Comparison of ENCODE assay signal across 12 cellular contexts in the genomic region with DNA sequence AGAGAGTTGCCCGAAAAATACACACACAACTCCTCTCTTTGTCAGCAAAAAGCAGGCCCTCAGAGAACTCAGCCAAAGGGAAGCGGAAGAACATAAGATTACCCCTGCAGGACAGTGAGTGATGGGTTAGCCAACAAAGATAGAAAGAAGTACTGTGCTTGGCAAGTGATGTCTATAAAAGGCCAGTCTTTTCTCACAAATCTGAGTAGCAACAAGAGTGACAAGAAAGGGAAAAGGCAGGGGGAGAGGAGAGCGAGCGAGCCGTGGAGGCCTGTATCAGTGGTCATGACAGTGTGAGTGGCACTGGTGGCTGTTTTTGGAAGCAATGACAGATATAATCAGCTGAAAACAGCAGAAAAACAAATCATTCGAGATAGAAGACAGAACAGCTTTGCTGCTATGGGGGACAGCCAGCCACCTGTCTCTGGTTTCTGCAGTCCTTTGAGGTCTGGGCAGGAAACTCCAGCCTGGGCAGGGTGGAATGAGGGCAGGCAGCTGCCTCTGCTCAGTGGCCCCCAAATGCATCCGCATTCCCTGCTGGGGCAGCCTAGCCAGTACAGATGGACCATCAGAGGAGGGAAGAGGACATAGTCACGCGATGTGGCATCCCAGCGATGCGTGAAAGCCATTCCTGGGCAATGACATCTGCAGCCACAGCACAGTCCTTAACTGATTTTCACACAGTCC.
DNase-seq lines count a peak whose midpoint lies in the region; ATAC-seq and TF ChIP-seq lines count a peak whose summit lies in the region.
"Had no signal": no experiment of that assay in that cellular context is flagged by ENCODE, and none has a peak within 500 bp of the region (broad histone marks: within the 10 kb centered on the region; RNA-seq: fewer than 3 reads in every experiment).

No MANE protein-coding gene starts in this region.

- WGBS in SK-N-SH (ENCODE audit: low lambda C conversion rate): 55% methylated on average over 11 of the region's 11 CpGs
- WGBS in right cardiac atrium: 53% methylated on average over 11 of the region's 11 CpGs
- WGBS in esophagus muscularis mucosa: 74% methylated on average over 10 of the region's 11 CpGs

- in situ Hi-C loops in gastrocnemius medialis (cut with MboI; ENCODE audit: low sequenced_read_pairs in 4 of 4): no loop called here

- H3K27me3 Mint-ChIP-seq in natural killer cell (ENCODE audit: low read depth in 2 of 2): peaks cover 0 to 2% of the 10 kb centered on the region in 2 donors
- H3K27me3 Mint-ChIP-seq in type B pancreatic cell: peaks cover 3% of the 10 kb centered on the region
- H3K27me3 Mint-ChIP-seq: activated B cell treated with CpG ODN at 0.5 μM for 24 hours; activated T-cell treated with anti-CD3 and anti-CD28 coated beads, Interleukin-2, amount 50 U/mL, for 24 hours had no signal

- peak; percentile 13; the same call in 1 of the 2 replicates for TF ChIP-seq RAD21 in SK-N-SH (IDR thresholded peaks at IDR 0.05; ENCODE audit: low read length)

- no peak overlapping the region for H2AFZ ChIP-seq in SK-N-SH (ENCODE audit: low read depth)

- H3F3A ChIP-seq in SK-N-SH (replicated peaks; ENCODE audit: insufficient read depth): peaks cover 11% of the 10 kb centered on the region

- H3K27ac Mint-ChIP-seq in natural killer cell: no peak overlapping the region
- no peak overlapping the region for H3K27ac Mint-ChIP-seq in type B pancreatic cell
- H3K27ac Mint-ChIP-seq: activated B cell treated with CpG ODN at 0.5 μM for 24 hours; activated T-cell treated with anti-CD3 and anti-CD28 coated beads, Interleukin-2, amount 50 U/mL, for 24 hours had no signal

- CTCF ChIA-PET in SK-N-SH (lab: Yijun Ruan, JAX): interaction anchor here (1.0 kb wide), 1 partner anchor 73 kb away, joined by 4 read pairs; no protein-coding TSS in a partner anchor

- no peaks in the 10 kb centered on the region for H3K79me2 ChIP-seq in SK-N-SH (ENCODE audit: insufficient read depth)

- H3K4me3 Mint-ChIP-seq in natural killer cell (no peak overlapping the region), type B pancreatic cell (no peak overlapping the region)
- H3K4me3 Mint-ChIP-seq: activated B cell treated with CpG ODN at 0.5 μM for 24 hours; activated T-cell treated with anti-CD3 and anti-CD28 coated beads, Interleukin-2, amount 50 U/mL, for 24 hours had no signal

- H3K27me3 ChIP-seq in SK-N-SH (ENCODE audit: insufficient read depth): no peaks in the 10 kb centered on the region
- H3K27me3 ChIP-seq in right cardiac atrium (ENCODE audit: control insufficient read depth, insufficient read depth): no peaks in the 10 kb centered on the region
- no peaks in the 10 kb centered on the region for H3K27me3 ChIP-seq in gastrocnemius medialis
- H3K27me3 ChIP-seq in esophagus muscularis mucosa: no peaks in the 10 kb centered on the region
- H3K27me3 ChIP-seq: uterus had no signal

- intact Hi-C loops in right cardiac atrium (cut with DNase I) (no loop called here), gastrocnemius medialis (cut with DNase I; ENCODE audit: low total_unique reads) (no loop called here), esophagus muscularis mucosa (cut with DNase I) (no loop called here), natural killer cell (cut with micrococcal nuclease) (no loop called here)

- ATAC-seq in right cardiac atrium (peak; percentile 65 to 78), gastrocnemius medialis (peak; percentile 33 to 51), natural killer cell (no peak), GM18861 (IDR thresholded peaks at IDR 0.05; ENCODE audit: unreplicated experiment) (no peak)

- no peaks in the 10 kb centered on the region for H3K36me3 Mint-ChIP-seq in natural killer cell
- no peaks in the 10 kb centered on the region for H3K36me3 Mint-ChIP-seq in type B pancreatic cell

- H3K36me3 ChIP-seq in SK-N-SH (replicated peaks in 1 of 2; ENCODE audit: control insufficient read depth in 1 of 2, insufficient read depth in 2 of 2, low read length in 1 of 2) (no peaks in the 10 kb centered on the region), gastrocnemius medialis (no peaks in the 10 kb centered on the region), esophagus muscularis mucosa (no peaks in the 10 kb centered on the region)
- H3K36me3 ChIP-seq: uterus had no signal

- no peak overlapping the region for H3K9ac ChIP-seq in SK-N-SH

- H3K4me3 ChIP-seq in SK-N-SH (ENCODE audit: low read depth in 2 of 2, low read length in 1 of 2): no peak overlapping the region; a peak in 1 of 4 replicates
- no peak overlapping the region for H3K4me3 ChIP-seq in right cardiac atrium (ENCODE audit: low read length)
- H3K4me3 ChIP-seq in gastrocnemius medialis: no peak overlapping the region
- H3K4me3 ChIP-seq in esophagus muscularis mucosa: no peak overlapping the region
- H3K4me3 ChIP-seq: uterus had no signal

- no peaks in the 10 kb centered on the region for H3K9me3 ChIP-seq in SK-N-SH
- no peaks in the 10 kb centered on the region for H3K9me3 ChIP-seq in right cardiac atrium (ENCODE audit: control insufficient read depth, low read length)
- H3K9me3 ChIP-seq in gastrocnemius medialis: no peaks in the 10 kb centered on the region
- H3K9me3 ChIP-seq in esophagus muscularis mucosa: no peaks in the 10 kb centered on the region
- H3K9me3 ChIP-seq: uterus had no signal

- H3K27ac ChIP-seq in SK-N-SH (ENCODE audit: low read depth in 2 of 2, low read length in 1 of 2) (peak overlapping the region; percentile 5 to 84; a peak in 3 of 4 replicates), right cardiac atrium (ENCODE audit: low read length) (no peak overlapping the region), gastrocnemius medialis (peak overlapping the region in 1 of 4 donors; percentile 46), esophagus muscularis mucosa (replicated peaks in 1 of 4) (no peak overlapping the region)

- TF ChIP-seq EP300 in SK-N-SH (IDR thresholded peaks at IDR 0.05; ENCODE audit: borderline replicate concordance in 1 of 2, low read depth in 1 of 2, low read length in 1 of 2) (peak; percentile 7 to 86; a peak in 3 of 4 replicates), esophagus muscularis mucosa (IDR thresholded peaks at IDR 0.05) (no peak)

- TF ChIP-seq POLR2A in gastrocnemius medialis (IDR thresholded peaks at IDR 0.05) (no peak), esophagus muscularis mucosa (IDR thresholded peaks at IDR 0.05; ENCODE audit: low read depth) (no peak)

- H3K9me3 Mint-ChIP-seq in natural killer cell (no peaks in the 10 kb centered on the region), type B pancreatic cell (no peaks in the 10 kb centered on the region)
- H3K9me3 Mint-ChIP-seq: activated B cell treated with CpG ODN at 0.5 μM for 24 hours; activated T-cell treated with anti-CD3 and anti-CD28 coated beads, Interleukin-2, amount 50 U/mL, for 24 hours had no signal

- H3K4me1 Mint-ChIP-seq in natural killer cell (no peaks in the 10 kb centered on the region), type B pancreatic cell (ENCODE audit: unreplicated experiment) (peaks cover 11% of the 10 kb centered on the region)
- H3K4me1 Mint-ChIP-seq: activated B cell treated with CpG ODN at 0.5 μM for 24 hours had no signal

- H3K4me2 ChIP-seq in SK-N-SH: 0 out of 2 replicates have a peak overlapping the region, but pooled peaks have one; percentile 10

- DNase-seq in ELR (ENCODE audit: low read depth) (peak; percentile 15), SK-N-SH (peak; percentile 73), right cardiac atrium (no peak), gastrocnemius medialis (no peak), esophagus muscularis mucosa (ENCODE audit: extremely low spot score) (no peak), natural killer cell (no peak), type B pancreatic cell (ENCODE audit: extremely low spot score, unreplicated experiment) (no peak)
- DNase-seq: activated B cell treated with CpG ODN at 0.5 μM for 24 hours; activated T-cell treated with anti-CD3 and anti-CD28 coated beads, Interleukin-2, amount 50 U/mL, for 24 hours; IMR-90; uterus had no signal

- POLR2A ChIA-PET in SK-N-SH (lab: Yijun Ruan, JAX): interaction anchor here (1.0 kb wide), 2 partner anchors 65 to 75 kb away, joined by 3 to 6 read pairs; a partner anchor contains a TSS

- H3K9me2 ChIP-seq in SK-N-SH: no peaks in the 10 kb centered on the region

- H4K20me1 ChIP-seq in SK-N-SH (ENCODE audit: insufficient read depth): no peaks in the 10 kb centered on the region

- H3K4me1 ChIP-seq in SK-N-SH (ENCODE audit: control insufficient read depth in 1 of 2, insufficient read depth in 2 of 2, low read depth in 1 of 2, low read length in 1 of 2) (peaks cover 13 to 32% of the 10 kb centered on the region in 2 experiments; a peak in 3 of 4 replicates), right cardiac atrium (ENCODE audit: control insufficient read depth, insufficient read depth, low read length) (no peaks in the 10 kb centered on the region), gastrocnemius medialis (peaks cover 0 to 7% of the 10 kb centered on the region in 2 donors), esophagus muscularis mucosa (peaks cover 0 to 26% (median 10%) of the 10 kb centered on the region in 4 donors)
- H3K4me1 ChIP-seq: uterus had no signal

- TF ChIP-seq CTCF in SK-N-SH (IDR thresholded peaks at IDR 0.05) (no peak), gastrocnemius medialis (IDR thresholded peaks at IDR 0.05 in 4 of 5, conservative IDR thresholded peaks at IDR 0.05 in 1 of 5) (no peak), esophagus muscularis mucosa (IDR thresholded peaks at IDR 0.05) (no peak), natural killer cell (IDR thresholded peaks at IDR 0.05) (no peak), type B pancreatic cell (conservative IDR thresholded peaks at IDR 0.05) (no peak)

TF ChIP-seq in SK-N-SH, 30 proteins besides CTCF, POLR2A, EP300 and RAD21 (continues in another document):
- no peak for TF ChIP-seq MEF2A (IDR thresholded peaks at IDR 0.05; ENCODE audit: borderline replicate concordance, low read depth)
- no peak for TF ChIP-seq RXRA (IDR thresholded peaks at IDR 0.05; ENCODE audit: borderline replicate concordance, low read depth)
- no peak for TF ChIP-seq POLR2AphosphoS5 (IDR thresholded peaks at IDR 0.05; ENCODE audit: low read depth, low read length)
- TF ChIP-seq RCOR1 (IDR thresholded peaks at IDR 0.05; ENCODE audit: low read length): peak; percentile 89
- TF ChIP-seq YY1 (IDR thresholded peaks at IDR 0.05; ENCODE audit: low read depth): no peak
- TF ChIP-seq SMC3 (IDR thresholded peaks at IDR 0.05; ENCODE audit: low read depth, low read length): no peak
- TF ChIP-seq ELF1 (IDR thresholded peaks at IDR 0.05): no peak
- TF ChIP-seq, protein P1, sequence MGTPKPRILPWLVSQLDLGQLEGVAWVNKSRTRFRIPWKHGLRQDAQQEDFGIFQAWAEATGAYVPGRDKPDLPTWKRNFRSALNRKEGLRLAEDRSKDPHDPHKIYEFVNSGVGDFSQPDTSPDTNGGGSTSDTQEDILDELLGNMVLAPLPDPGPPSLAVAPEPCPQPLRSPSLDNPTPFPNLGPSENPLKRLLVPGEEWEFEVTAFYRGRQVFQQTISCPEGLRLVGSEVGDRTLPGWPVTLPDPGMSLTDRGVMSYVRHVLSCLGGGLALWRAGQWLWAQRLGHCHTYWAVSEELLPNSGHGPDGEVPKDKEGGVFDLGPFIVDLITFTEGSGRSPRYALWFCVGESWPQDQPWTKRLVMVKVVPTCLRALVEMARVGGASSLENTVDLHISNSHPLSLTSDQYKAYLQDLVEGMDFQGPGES (IDR thresholded peaks at IDR 0.05; ENCODE audit: low read depth, low read length): no peak
- TF ChIP-seq SIN3A (IDR thresholded peaks at IDR 0.05; ENCODE audit: borderline replicate concordance, low read depth, low read length): no peak

Comparison
In these comparisons a context has a peak if more than half of its experiments do, and no peak if none do; other contexts are left out.
1. DNase-seq: peak in ELR (single experiment) and SK-N-SH (single experiment); none in right cardiac atrium (0 of 3), gastrocnemius medialis (0 of 2), esophagus muscularis mucosa (single experiment), natural killer cell (single experiment) and type B pancreatic cell (single experiment).
2. H3K27ac ChIP-seq: peak in SK-N-SH (2 of 2); none in right cardiac atrium (single experiment) and esophagus muscularis mucosa (0 of 4).
3. ATAC-seq: peak in right cardiac atrium (2 of 2) and gastrocnemius medialis (2 of 2); none in natural killer cell (0 of 3) and GM18861 (single experiment).